In the genomic region with DNA sequence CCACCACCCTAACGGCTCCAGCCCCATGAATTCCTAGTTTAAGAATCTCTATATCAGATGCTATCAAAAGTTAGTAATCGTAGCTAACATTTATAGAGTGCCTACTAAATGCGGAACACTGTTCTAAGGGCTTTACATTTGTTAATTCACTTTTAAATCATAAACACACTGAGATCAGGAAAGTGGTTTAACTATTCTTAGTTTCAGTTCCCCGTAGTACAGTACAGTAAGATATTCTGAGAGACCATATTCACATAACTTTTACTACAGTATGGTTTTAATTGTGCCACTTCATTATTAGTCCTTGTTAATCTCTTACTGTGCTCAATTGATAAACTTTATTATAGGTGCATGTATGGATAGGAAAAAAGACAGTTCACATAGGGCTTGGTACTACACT, we compare ENCODE assay signal across 13 cellular contexts. TPM values are rescaled to one million over a fixed set of nuclear protein-coding genes. Genes with fewer than 3 reads are reported as not detected.
A peak's percentile ranks its signal among the peaks of the same experiment; 100 is the strongest.
DNase-seq lines count a peak whose midpoint lies in the region; ATAC-seq and TF ChIP-seq lines count a peak whose summit lies in the region.
"Had no signal": no experiment of that assay in that cellular context is flagged by ENCODE, and none has a peak within 500 bp of the region (broad histone marks: within the 10 kb centered on the region; RNA-seq: fewer than 3 reads in every experiment).

No MANE protein-coding gene starts in this region.

- DNase-seq in activated naive CD8-positive, alpha-beta T cell treated with anti-CD3 and anti-CD28 coated beads for 36 hours: no peak
- no peak for DNase-seq in activated naive CD8-positive, alpha-beta T cell treated with anti-CD3 and anti-CD28 coated beads, Interleukin-2, amount 50 U/mL, for 24 hours
- DNase-seq in putamen (ENCODE audit: low spot score) (no peak), AG20443 (ENCODE audit: low spot score) (no peak), GM13976 (ENCODE audit: low spot score) (no peak)
- DNase-seq in activated naive CD4-positive, alpha-beta T cell treated with anti-CD3 and anti-CD28 coated beads for 36 hours: no peak
- DNase-seq: activated CD8-positive, alpha-beta memory T cell treated with anti-CD3 and anti-CD28 coated beads, Interleukin-2, amount 10 ng/mL, durations not matched to agents 7 days and 5 days; aorta; EL; HCEC 1CT; NCI-H526 treated with DMSO at 0.1 percent for 48 hours had no signal

- peaks cover 3% of the 10 kb centered on the region for H3K9me3 Mint-ChIP-seq in activated naive CD8-positive, alpha-beta T cell treated with anti-CD3 and anti-CD28 coated beads for 36 hours
- no peaks in the 10 kb centered on the region for H3K9me3 Mint-ChIP-seq in activated naive CD8-positive, alpha-beta T cell treated with anti-CD3 and anti-CD28 coated beads, Interleukin-2, amount 50 U/mL, for 24 hours
- H3K9me3 Mint-ChIP-seq in activated naive CD4-positive, alpha-beta T cell treated with anti-CD3 and anti-CD28 coated beads for 36 hours: no peaks in the 10 kb centered on the region

- ATAC-seq in activated naive CD8-positive, alpha-beta T cell treated with anti-CD3 and anti-CD28 coated beads, Interleukin-2, amount 50 U/mL, for 24 hours: no peak
- ATAC-seq in HG02623 (IDR thresholded peaks at IDR 0.05; ENCODE audit: unreplicated experiment) (peak; percentile 83), HG03457 (IDR thresholded peaks at IDR 0.05; ENCODE audit: unreplicated experiment) (peak; percentile 90)
- ATAC-seq: activated CD8-positive, alpha-beta memory T cell treated with anti-CD3 and anti-CD28 coated beads, Interleukin-2, amount 10 ng/mL, durations not matched to agents 7 days and 5 days had no signal

- H3K4me3 Mint-ChIP-seq in activated naive CD8-positive, alpha-beta T cell treated with anti-CD3 and anti-CD28 coated beads for 36 hours: no peak overlapping the region
- H3K4me3 Mint-ChIP-seq in activated naive CD8-positive, alpha-beta T cell treated with anti-CD3 and anti-CD28 coated beads, Interleukin-2, amount 50 U/mL, for 24 hours: no peak overlapping the region
- no peak overlapping the region for H3K4me3 Mint-ChIP-seq in activated naive CD4-positive, alpha-beta T cell treated with anti-CD3 and anti-CD28 coated beads for 36 hours
- H3K4me3 Mint-ChIP-seq: activated CD8-positive, alpha-beta memory T cell treated with anti-CD3 and anti-CD28 coated beads, Interleukin-2, amount 10 ng/mL, durations not matched to agents 7 days and 5 days had no signal

- peak overlapping the region; percentile 22 for H3K27ac Mint-ChIP-seq in activated naive CD8-positive, alpha-beta T cell treated with anti-CD3 and anti-CD28 coated beads for 36 hours
- H3K27ac Mint-ChIP-seq in activated naive CD8-positive, alpha-beta T cell treated with anti-CD3 and anti-CD28 coated beads, Interleukin-2, amount 50 U/mL, for 24 hours: no peak overlapping the region
- no peak overlapping the region for H3K27ac Mint-ChIP-seq in activated naive CD4-positive, alpha-beta T cell treated with anti-CD3 and anti-CD28 coated beads for 36 hours
- H3K27ac Mint-ChIP-seq: activated CD8-positive, alpha-beta memory T cell treated with anti-CD3 and anti-CD28 coated beads, Interleukin-2, amount 10 ng/mL, durations not matched to agents 7 days and 5 days had no signal

- TF ChIP-seq CTCF in GM13976 (IDR thresholded peaks at IDR 0.05; ENCODE audit: borderline replicate concordance, control extremely low read depth, extremely low read depth, insufficient read depth, missing control alignments): no peak

- in situ Hi-C loops in GM13976 (cut with MboI; ENCODE audit: low sequenced_read_pairs, unreplicated experiment): no loop called here

- CTCF ChIA-PET in activated naive CD4-positive, alpha-beta T cell treated with anti-CD3 and anti-CD28 coated beads for 36 hours (lab: Charles Lee): no interaction called here

- H3K36me3 Mint-ChIP-seq in activated naive CD8-positive, alpha-beta T cell treated with anti-CD3 and anti-CD28 coated beads for 36 hours: peaks cover 24% of the 10 kb centered on the region
- peaks cover 36% of the 10 kb centered on the region for H3K36me3 Mint-ChIP-seq in activated naive CD8-positive, alpha-beta T cell treated with anti-CD3 and anti-CD28 coated beads, Interleukin-2, amount 50 U/mL, for 24 hours (ENCODE audit: low read depth)
- peaks cover 26% of the 10 kb centered on the region for H3K36me3 Mint-ChIP-seq in activated naive CD4-positive, alpha-beta T cell treated with anti-CD3 and anti-CD28 coated beads for 36 hours (ENCODE audit: low read depth)

- peaks cover 18% of the 10 kb centered on the region for H3K4me1 Mint-ChIP-seq in activated naive CD8-positive, alpha-beta T cell treated with anti-CD3 and anti-CD28 coated beads for 36 hours
- H3K4me1 Mint-ChIP-seq in activated naive CD8-positive, alpha-beta T cell treated with anti-CD3 and anti-CD28 coated beads, Interleukin-2, amount 50 U/mL, for 24 hours: peaks cover 15% of the 10 kb centered on the region
- H3K4me1 Mint-ChIP-seq in activated naive CD4-positive, alpha-beta T cell treated with anti-CD3 and anti-CD28 coated beads for 36 hours (ENCODE audit: low read depth): peaks cover 9% of the 10 kb centered on the region

- H3K27me3 Mint-ChIP-seq in activated naive CD8-positive, alpha-beta T cell treated with anti-CD3 and anti-CD28 coated beads for 36 hours: no peaks in the 10 kb centered on the region
- no peaks in the 10 kb centered on the region for H3K27me3 Mint-ChIP-seq in activated naive CD8-positive, alpha-beta T cell treated with anti-CD3 and anti-CD28 coated beads, Interleukin-2, amount 50 U/mL, for 24 hours
- H3K27me3 Mint-ChIP-seq in activated naive CD4-positive, alpha-beta T cell treated with anti-CD3 and anti-CD28 coated beads for 36 hours (ENCODE audit: low read depth): no peaks in the 10 kb centered on the region
- H3K27me3 Mint-ChIP-seq: activated CD8-positive, alpha-beta memory T cell treated with anti-CD3 and anti-CD28 coated beads, Interleukin-2, amount 10 ng/mL, durations not matched to agents 7 days and 5 days had no signal

- intact Hi-C loops in activated naive CD4-positive, alpha-beta T cell treated with anti-CD3 and anti-CD28 coated beads for 36 hours (cut with micrococcal nuclease): loop anchor here (2.0 kb wide), 1 partner anchor 17 kb away; no protein-coding TSS in a partner anchor

RNA-seq across cellular contexts. Expression of a gene that starts 22.5 kb away (rescaled TPM):
- total RNA-seq in activated naive CD8-positive, alpha-beta T cell treated with anti-CD3 and anti-CD28 coated beads for 36 hours: 10 to 100 TPM; 41.6 to 42.8 TPM
- 10 to 100 TPM; 24.7 to 26.6 TPM for total RNA-seq in activated naive CD4-positive, alpha-beta T cell treated with anti-CD3 and anti-CD28 coated beads for 36 hours
